Comparison of ENCODE assay signal across 24 cellular contexts in genomic region chr5:43461066-43461465, GRCh38. TPM values are rescaled to one million over a fixed set of nuclear protein-coding genes. Genes with fewer than 3 reads are reported as not detected.
"Had no signal": no experiment of that assay in that cellular context is flagged by ENCODE, and none has a peak within 500 bp of the region (broad histone marks: within the 10 kb centered on the region; RNA-seq: fewer than 3 reads in every experiment).

No MANE protein-coding gene starts in this region.

- H3K9me3 ChIP-seq: colonic mucosa, esophagus muscularis mucosa, gastroesophageal sphincter had no signal

- H3K79me2 ChIP-seq: hepatocyte had no signal

- H3K27me3 ChIP-seq: colonic mucosa, dorsolateral prefrontal cortex, esophagus muscularis mucosa, foreskin keratinocyte, gastroesophageal sphincter, heart left ventricle, hepatocyte had no signal

- H3K4me2 ChIP-seq: hepatocyte had no signal

- DNase-seq: colonic mucosa; dermis blood vessel endothelial cell; dorsolateral prefrontal cortex; effector CD4-positive, alpha-beta T cell; effector memory CD4-positive, alpha-beta T cell; foreskin keratinocyte; heart left ventricle; hypothalamus; immature natural killer cell; islet precursor cell; kidney; kidney glomerular epithelial cell; left colon; left ventricle myocardium superior; lower lobe of right lung; mesenchymal stem cell; mucosa of descending colon had no signal

- H2AFZ ChIP-seq: hepatocyte had no signal

- H3K4me3 ChIP-seq: colonic mucosa, dorsolateral prefrontal cortex, esophagus muscularis mucosa, gastroesophageal sphincter, heart left ventricle, hepatocyte, lower lobe of right lung, mucosa of descending colon had no signal

- H3K4me1 ChIP-seq: colonic mucosa, esophagus muscularis mucosa, foreskin keratinocyte, gastroesophageal sphincter, heart left ventricle, lower lobe of right lung had no signal

- H3K27ac ChIP-seq: colonic mucosa, dorsolateral prefrontal cortex, esophagus muscularis mucosa, foreskin keratinocyte, gastroesophageal sphincter, heart left ventricle, hepatocyte, lower lobe of right lung had no signal

- ATAC-seq: foreskin keratinocyte, gastroesophageal sphincter, heart left ventricle, left colon, left lobe of liver, left ventricle myocardium superior, mucosa of descending colon had no signal

- FAIRE-seq: endothelial cell of umbilical vein, frontal cortex, kidney had no signal

- H3K36me3 ChIP-seq: colonic mucosa, lower lobe of right lung had no signal

RNA-seq across cellular contexts. Expression of gene CCL28, which starts 48.9 kb away (rescaled TPM):
- total RNA-seq: mesothelial cell of epicardium had no signal
